ENCODE assay signal across 1 cellular context in the genomic region with DNA sequence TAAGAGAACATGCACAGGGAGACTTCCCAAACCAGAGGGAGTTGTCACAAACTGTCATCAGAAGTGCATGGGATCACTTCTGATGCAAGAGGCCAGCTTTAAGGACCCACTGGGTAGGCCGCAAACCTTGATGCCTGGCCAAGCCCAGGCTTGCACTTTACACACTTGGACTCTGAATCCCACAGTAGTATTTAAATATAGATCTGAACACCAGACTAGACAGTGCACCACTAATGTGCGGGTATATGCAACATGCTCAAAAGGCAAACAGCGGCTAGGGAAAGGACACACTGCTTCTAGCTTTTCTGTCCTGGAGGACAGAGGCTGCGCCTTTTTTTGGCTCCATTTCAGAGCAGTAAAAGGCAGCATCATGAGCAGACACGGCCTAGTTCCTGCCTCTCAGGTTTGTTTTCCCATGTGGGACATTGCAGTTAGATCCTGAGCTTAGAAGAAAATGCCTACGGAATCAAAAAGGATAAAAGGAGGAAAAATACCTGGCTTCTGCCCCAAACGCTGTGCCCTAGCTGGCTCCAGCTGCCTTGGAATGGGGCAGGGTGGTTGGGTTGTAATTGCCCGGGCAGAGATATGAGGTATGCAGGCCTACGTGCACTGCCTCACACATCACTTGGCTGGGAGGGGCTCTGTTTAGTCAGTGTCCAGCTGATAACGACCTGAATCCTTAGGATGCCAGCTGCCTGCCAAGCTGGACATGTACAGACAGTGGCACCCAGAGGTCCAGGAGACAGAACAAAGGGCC.
TF ChIP-seq lines count a peak whose summit lies in the region.

No MANE protein-coding gene starts in this region.

TF ChIP-seq in HepG2, 621 proteins besides CTCF, POLR2A, EP300 and RAD21 (continued from another document and continues in another):
- TF ChIP-seq KIAA2018 (CRISPR knock-in tag; IDR thresholded peaks at IDR 0.05; ENCODE audit: borderline replicate concordance) (peak; percentile 34; the same call in 1 of the 2 replicates), SRF (IDR thresholded peaks at IDR 0.05; ENCODE audit: low read depth, low read length) (no peak), NR2C2 (CRISPR knock-in tag; IDR thresholded peaks at IDR 0.05; ENCODE audit: borderline replicate concordance) (no peak), ZNF331 (CRISPR knock-in tag; IDR thresholded peaks at IDR 0.05) (peak; percentile 89), XBP1 (CRISPR knock-in tag; IDR thresholded peaks at IDR 0.05) (no peak), SATB2 (CRISPR knock-in tag; IDR thresholded peaks at IDR 0.05) (peak; percentile 67; the same call in 1 of the 2 replicates), ARNT (IDR thresholded peaks at IDR 0.05) (no peak; the same call in 1 of the 2 replicates), REXO4 (CRISPR knock-in tag; IDR thresholded peaks at IDR 0.05; ENCODE audit: borderline replicate concordance) (no peak), NR2F6 (IDR thresholded peaks at IDR 0.05) (peak; percentile 82), NR2F6 (CRISPR knock-in tag; IDR thresholded peaks at IDR 0.05) (peak; percentile 80), ZNF552 (CRISPR knock-in tag; IDR thresholded peaks at IDR 0.05; ENCODE audit: borderline replicate concordance) (peak; percentile 24; the same call in 1 of the 2 replicates), BRCA1 (CRISPR knock-in tag; IDR thresholded peaks at IDR 0.05) (peak; percentile 98), PAWR (CRISPR knock-in tag; IDR thresholded peaks at IDR 0.05; ENCODE audit: borderline replicate concordance) (no peak), DNMT3B (CRISPR knock-in tag; conservative IDR thresholded peaks at IDR 0.05) (no peak), TERF1 (CRISPR knock-in tag; IDR thresholded peaks at IDR 0.05) (no peak), TCF7 (IDR thresholded peaks at IDR 0.05; ENCODE audit: low read depth) (peak; percentile 72), NRL (CRISPR knock-in tag; IDR thresholded peaks at IDR 0.05; ENCODE audit: borderline replicate concordance) (peak; percentile 96), NKX3-1 (CRISPR knock-in tag; IDR thresholded peaks at IDR 0.05) (0 out of 2 replicates have a peak, but pooled peaks have one; percentile 15), ZNF776 (CRISPR knock-in tag; IDR thresholded peaks at IDR 0.05) (no peak), ZBTB1 (CRISPR knock-in tag; IDR thresholded peaks at IDR 0.05; ENCODE audit: borderline replicate concordance) (no peak), ZNF101 (CRISPR knock-in tag; IDR thresholded peaks at IDR 0.05; ENCODE audit: borderline replicate concordance, low read depth) (no peak), CERS6 (CRISPR knock-in tag; IDR thresholded peaks at IDR 0.05) (no peak), MTF1 (CRISPR knock-in tag; IDR thresholded peaks at IDR 0.05) (no peak; the same call in 1 of the 2 replicates), ZNF343 (CRISPR knock-in tag; IDR thresholded peaks at IDR 0.05) (no peak), ZFP62 (CRISPR knock-in tag; IDR thresholded peaks at IDR 0.05) (no peak), ONECUT2 (CRISPR knock-in tag; IDR thresholded peaks at IDR 0.05) (peak; percentile 57; the same call in 1 of the 2 replicates), TOE1 (CRISPR knock-in tag; IDR thresholded peaks at IDR 0.05) (no peak)
- TF ChIP-seq, protein P1, sequence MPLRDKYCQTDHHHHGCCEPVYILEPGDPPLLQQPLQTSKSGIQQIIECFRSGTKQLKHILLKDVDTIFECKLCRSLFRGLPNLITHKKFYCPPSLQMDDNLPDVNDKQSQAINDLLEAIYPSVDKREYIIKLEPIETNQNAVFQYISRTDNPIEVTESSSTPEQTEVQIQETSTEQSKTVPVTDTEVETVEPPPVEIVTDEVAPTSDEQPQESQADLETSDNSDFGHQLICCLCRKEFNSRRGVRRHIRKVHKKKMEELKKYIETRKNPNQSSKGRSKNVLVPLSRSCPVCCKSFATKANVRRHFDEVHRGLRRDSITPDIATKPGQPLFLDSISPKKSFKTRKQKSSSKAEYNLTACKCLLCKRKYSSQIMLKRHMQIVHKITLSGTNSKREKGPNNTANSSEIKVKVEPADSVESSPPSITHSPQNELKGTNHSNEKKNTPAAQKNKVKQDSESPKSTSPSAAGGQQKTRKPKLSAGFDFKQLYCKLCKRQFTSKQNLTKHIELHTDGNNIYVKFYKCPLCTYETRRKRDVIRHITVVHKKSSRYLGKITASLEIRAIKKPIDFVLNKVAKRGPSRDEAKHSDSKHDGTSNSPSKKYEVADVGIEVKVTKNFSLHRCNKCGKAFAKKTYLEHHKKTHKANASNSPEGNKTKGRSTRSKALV (CRISPR knock-in tag; IDR thresholded peaks at IDR 0.05) = 0 out of 2 replicates have a peak, but pooled peaks have one; percentile 80
- TF ChIP-seq, protein P2, sequence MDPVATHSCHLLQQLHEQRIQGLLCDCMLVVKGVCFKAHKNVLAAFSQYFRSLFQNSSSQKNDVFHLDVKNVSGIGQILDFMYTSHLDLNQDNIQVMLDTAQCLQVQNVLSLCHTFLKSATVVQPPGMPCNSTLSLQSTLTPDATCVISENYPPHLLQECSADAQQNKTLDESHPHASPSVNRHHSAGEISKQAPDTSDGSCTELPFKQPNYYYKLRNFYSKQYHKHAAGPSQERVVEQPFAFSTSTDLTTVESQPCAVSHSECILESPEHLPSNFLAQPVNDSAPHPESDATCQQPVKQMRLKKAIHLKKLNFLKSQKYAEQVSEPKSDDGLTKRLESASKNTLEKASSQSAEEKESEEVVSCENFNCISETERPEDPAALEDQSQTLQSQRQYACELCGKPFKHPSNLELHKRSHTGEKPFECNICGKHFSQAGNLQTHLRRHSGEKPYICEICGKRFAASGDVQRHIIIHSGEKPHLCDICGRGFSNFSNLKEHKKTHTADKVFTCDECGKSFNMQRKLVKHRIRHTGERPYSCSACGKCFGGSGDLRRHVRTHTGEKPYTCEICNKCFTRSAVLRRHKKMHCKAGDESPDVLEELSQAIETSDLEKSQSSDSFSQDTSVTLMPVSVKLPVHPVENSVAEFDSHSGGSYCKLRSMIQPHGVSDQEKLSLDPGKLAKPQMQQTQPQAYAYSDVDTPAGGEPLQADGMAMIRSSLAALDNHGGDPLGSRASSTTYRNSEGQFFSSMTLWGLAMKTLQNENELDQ (CRISPR knock-in tag; IDR thresholded peaks at IDR 0.05; ENCODE audit: borderline replicate concordance) = no peak
- TF ChIP-seq, protein P3, sequence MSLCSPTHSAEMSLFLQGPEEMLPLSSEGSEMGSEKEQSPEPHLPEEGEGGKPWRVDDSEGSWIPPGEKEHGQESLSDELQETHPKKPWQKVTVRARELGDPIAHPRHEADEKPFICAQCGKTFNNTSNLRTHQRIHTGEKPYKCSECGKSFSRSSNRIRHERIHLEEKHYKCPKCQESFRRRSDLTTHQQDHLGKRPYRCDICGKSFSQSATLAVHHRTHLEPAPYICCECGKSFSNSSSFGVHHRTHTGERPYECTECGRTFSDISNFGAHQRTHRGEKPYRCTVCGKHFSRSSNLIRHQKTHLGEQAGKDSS (CRISPR knock-in tag; IDR thresholded peaks at IDR 0.05; ENCODE audit: borderline replicate concordance, low read depth) = peak; percentile 44; the same call in 1 of the 2 replicates
- TF ChIP-seq, protein P4, sequence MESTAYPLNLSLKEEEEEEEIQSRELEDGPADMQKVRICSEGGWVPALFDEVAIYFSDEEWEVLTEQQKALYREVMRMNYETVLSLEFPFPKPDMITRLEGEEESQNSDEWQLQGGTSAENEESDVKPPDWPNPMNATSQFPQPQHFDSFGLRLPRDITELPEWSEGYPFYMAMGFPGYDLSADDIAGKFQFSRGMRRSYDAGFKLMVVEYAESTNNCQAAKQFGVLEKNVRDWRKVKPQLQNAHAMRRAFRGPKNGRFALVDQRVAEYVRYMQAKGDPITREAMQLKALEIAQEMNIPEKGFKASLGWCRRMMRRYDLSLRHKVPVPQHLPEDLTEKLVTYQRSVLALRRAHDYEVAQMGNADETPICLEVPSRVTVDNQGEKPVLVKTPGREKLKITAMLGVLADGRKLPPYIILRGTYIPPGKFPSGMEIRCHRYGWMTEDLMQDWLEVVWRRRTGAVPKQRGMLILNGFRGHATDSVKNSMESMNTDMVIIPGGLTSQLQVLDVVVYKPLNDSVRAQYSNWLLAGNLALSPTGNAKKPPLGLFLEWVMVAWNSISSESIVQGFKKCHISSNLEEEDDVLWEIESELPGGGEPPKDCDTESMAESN (CRISPR knock-in tag; conservative IDR thresholded peaks at IDR 0.05) = peak; percentile 52
- TF ChIP-seq, protein P5, sequence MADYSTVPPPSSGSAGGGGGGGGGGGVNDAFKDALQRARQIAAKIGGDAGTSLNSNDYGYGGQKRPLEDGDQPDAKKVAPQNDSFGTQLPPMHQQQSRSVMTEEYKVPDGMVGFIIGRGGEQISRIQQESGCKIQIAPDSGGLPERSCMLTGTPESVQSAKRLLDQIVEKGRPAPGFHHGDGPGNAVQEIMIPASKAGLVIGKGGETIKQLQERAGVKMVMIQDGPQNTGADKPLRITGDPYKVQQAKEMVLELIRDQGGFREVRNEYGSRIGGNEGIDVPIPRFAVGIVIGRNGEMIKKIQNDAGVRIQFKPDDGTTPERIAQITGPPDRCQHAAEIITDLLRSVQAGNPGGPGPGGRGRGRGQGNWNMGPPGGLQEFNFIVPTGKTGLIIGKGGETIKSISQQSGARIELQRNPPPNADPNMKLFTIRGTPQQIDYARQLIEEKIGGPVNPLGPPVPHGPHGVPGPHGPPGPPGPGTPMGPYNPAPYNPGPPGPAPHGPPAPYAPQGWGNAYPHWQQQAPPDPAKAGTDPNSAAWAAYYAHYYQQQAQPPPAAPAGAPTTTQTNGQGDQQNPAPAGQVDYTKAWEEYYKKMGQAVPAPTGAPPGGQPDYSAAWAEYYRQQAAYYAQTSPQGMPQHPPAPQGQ (CRISPR knock-in tag; IDR thresholded peaks at IDR 0.05; ENCODE audit: borderline replicate concordance) = no peak
